21 cellular contexts compared by ENCODE assay signal in the genomic region with DNA sequence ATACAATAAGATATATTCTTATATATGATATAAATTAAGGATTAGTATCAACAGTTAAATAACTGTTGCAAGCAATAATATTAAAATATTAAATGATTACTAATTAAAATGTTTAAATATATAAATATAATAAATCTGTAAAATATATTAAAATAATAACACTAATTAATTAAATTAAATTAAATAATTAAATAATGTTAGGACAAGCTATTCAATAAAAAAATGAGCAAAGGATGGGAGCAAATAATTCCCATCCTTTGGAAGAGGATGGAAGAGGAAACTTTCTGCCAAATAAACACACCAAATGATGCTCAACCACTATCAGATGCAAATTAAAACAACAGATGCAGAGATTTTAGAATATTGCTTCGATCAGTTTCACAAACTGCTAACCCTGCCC. TPM values are rescaled to one million over a fixed set of nuclear protein-coding genes. Genes with fewer than 3 reads are reported as not detected.
DNase-seq lines count a peak whose midpoint lies in the region; ATAC-seq, FAIRE-seq and TF ChIP-seq lines count a peak whose summit lies in the region.
"Had no signal": no experiment of that assay in that cellular context is flagged by ENCODE, and none has a peak within 500 bp of the region (broad histone marks: within the 10 kb centered on the region; RNA-seq: fewer than 3 reads in every experiment).

No MANE protein-coding gene starts in this region.

- ATAC-seq in WTC11, result no peak
- ATAC-seq: GM23338, HCT116 had no signal

- H3K27me3 Mint-ChIP-seq in WTC11 (ENCODE audit: low read depth), result 0 out of 2 replicates have a peak, but pooled peaks cover 2% of the 10 kb centered on the region

- H3K36me3 Mint-ChIP-seq in WTC11, result no peaks in the 10 kb centered on the region
- H3K36me3 Mint-ChIP-seq: CD4-positive, alpha-beta memory T cell had no signal

- FAIRE-seq in G401.6 (lab: Jason Lieb, UNC), result peak; percentile 97
- peak; percentile 98 for FAIRE-seq in frontal cortex (lab: Jason Lieb, UNC)
- FAIRE-seq in D721Med (lab: Jason Lieb, UNC), result no peak
- FAIRE-seq: GM12891, GM18507 had no signal

- CTCF ChIA-PET in WTC11 (lab: Charles Lee), result no interaction called here

- POLR2A ChIA-PET in WTC11 (lab: Charles Lee), result no interaction called here

- H3K9me3 Mint-ChIP-seq in WTC11, result no peaks in the 10 kb centered on the region
- H3K9me3 Mint-ChIP-seq: GM23338, H9 had no signal

- DNase-seq in WTC11 (ENCODE audit: low spot score), result no peak
- DNase-seq in frontal cortex (ENCODE audit: low spot score in 2 of 2), result no peak
- no peak for DNase-seq in D721Med (ENCODE audit: insufficient read length, low spot score)
- DNase-seq in mucosa of gallbladder (ENCODE audit: low spot score), result no peak
- no peak for DNase-seq in activated CD4-positive, alpha-beta T cell treated with anti-CD3 and anti-CD28 coated beads for 48 hours
- DNase-seq in T-helper 2 cell, result no peak
- DNase-seq: 8988T; C1 segment of cervical spinal cord; Calu3; CD4-positive, alpha-beta memory T cell; COR-L47; DMS153; DND-41; GDM1; H9 had no signal

- H3K27ac Mint-ChIP-seq in WTC11, result no peak overlapping the region
- H3K27ac Mint-ChIP-seq: CD4-positive, alpha-beta memory T cell; GM23338; H9 had no signal

- TF ChIP-seq CTCF in WTC11 (IDR thresholded peaks at IDR 0.05) (no peak), D721Med (IDR thresholded peaks at IDR 0.05; ENCODE audit: insufficient read depth, missing control alignments) (no peak)

- no peak overlapping the region for H3K4me3 Mint-ChIP-seq in WTC11
- H3K4me3 Mint-ChIP-seq: CD4-positive, alpha-beta memory T cell; GM23338; H9 had no signal

- H3K4me1 Mint-ChIP-seq in WTC11, result peaks cover 13% of the 10 kb centered on the region
- H3K4me1 Mint-ChIP-seq: CD4-positive, alpha-beta memory T cell had no signal

TF ChIP-seq in WTC11, 78 proteins besides CTCF, POLR2A, EP300 and RAD21:
- TF ChIP-seq ZNF138 (CRISPR knock-in tag; conservative IDR thresholded peaks at IDR 0.05), result no peak
- no peak for TF ChIP-seq NFE2L1 (CRISPR knock-in tag; IDR thresholded peaks at IDR 0.05)
- peak; percentile 96 for TF ChIP-seq HMGA2 (CRISPR knock-in tag; IDR thresholded peaks at IDR 0.05)
- no peak for TF ChIP-seq EMX1 (CRISPR knock-in tag; IDR thresholded peaks at IDR 0.05)
- TF ChIP-seq NR2C2 (CRISPR knock-in tag; IDR thresholded peaks at IDR 0.05), result no peak
- TF ChIP-seq ZBTB21 (CRISPR knock-in tag; IDR thresholded peaks at IDR 0.05; ENCODE audit: borderline replicate concordance), result no peak

RNA-seq across cellular contexts. Expression of a gene that starts 39.4 kb away (rescaled TPM):
- total RNA-seq in WTC11 (2021) (7.8 to 9.8 TPM (median 8.4 TPM) in 3 replicates), frontal cortex (0.41 TPM), mucosa of gallbladder (44.2 TPM)
- total RNA-seq: A673 had no signal
